In genomic region chr14:34943506-34943905, GRCh38 we compare ENCODE assay signal across 34 cellular contexts.
"Had no signal": no experiment of that assay in that cellular context is flagged by ENCODE, and none has a peak within 500 bp of the region (broad histone marks: within the 10 kb centered on the region; RNA-seq: fewer than 3 reads in every experiment).

No MANE protein-coding gene starts in this region.

- H3K4me3 ChIP-seq: MG63 had no signal

- H3K27me3 ChIP-seq: MG63 had no signal

- H3K27ac ChIP-seq: KMS-11 had no signal

- H3K9me3 ChIP-seq: MG63 had no signal

- DNase-seq: Karpas-422, Kasumi-1, MG63, MM.1S, MV-4-11, NCI-H1048, NCI-H1092, NCI-H1092 treated with DMSO at 0.1 percent for 48 hours, NCI-H1105, NCI-H1105 treated with DMSO at 0.1 percent for 48 hours, NCI-H1417, NCI-H1417 treated with DMSO at 0.1 percent for 48 hours, NCI-H1436, NCI-H1436 treated with DMSO at 0.1 percent for 48 hours, NCI-H146, NCI-H1694, NCI-H1694 treated with DMSO at 0.1 percent for 48 hours, NCI-H187, NCI-H187 treated with DMSO at 0.1 percent for 48 hours, NCI-H1930, NCI-H2029, NCI-H2029 treated with DMSO at 0.1 percent for 48 hours, NCI-H2081, NCI-H2081 treated with DMSO at 0.1 percent for 48 hours, NCI-H2107, NCI-H2171, NCI-H2171 treated with DMSO at 0.1 percent for 48 hours, NCI-H2227 treated with DMSO at 0.1 percent for 48 hours, NCI-H226, NCI-H345, NCI-H446, NCI-H446 treated with DMSO at 0.1 percent for 48 hours, NCI-H510A had no signal

- H3K36me3 ChIP-seq: MG63 had no signal
